ENCODE assay signal across 7 cellular contexts in genomic region chr11:117875397-117876048, GRCh38. TPM values are rescaled to one million over a fixed set of nuclear protein-coding genes. Genes with fewer than 3 reads are reported as not detected.
DNase-seq lines count a peak whose midpoint lies in the region; ATAC-seq, FAIRE-seq and TF ChIP-seq lines count a peak whose summit lies in the region.

No MANE protein-coding gene starts in this region.

- no peaks in the 10 kb centered on the region for H3K9me3 Mint-ChIP-seq in effector memory CD8-positive, alpha-beta T cell

- no peak overlapping the region for H3K27ac ChIP-seq in HUES64 (ENCODE audit: low read depth, low read length)
- H3K27ac ChIP-seq in pancreas: no peak overlapping the region

- peaks cover 35% of the 10 kb centered on the region for H3K4me1 Mint-ChIP-seq in T-helper 17 cell
- peaks cover 23 to 30% of the 10 kb centered on the region in 2 donors for H3K4me1 Mint-ChIP-seq in effector memory CD8-positive, alpha-beta T cell (ENCODE audit: low read depth in 2 of 2)

- intact Hi-C loops in pancreas (cut with DNase I): no loop called here

- H3K4me3 Mint-ChIP-seq in T-helper 17 cell: peak overlapping the region; percentile 94
- H3K4me3 Mint-ChIP-seq in effector memory CD8-positive, alpha-beta T cell: peak overlapping the region; percentile 86 to 91

- H3K27me3 ChIP-seq in HUES64 (ENCODE audit: insufficient read depth, low read length) (peaks cover 43% of the 10 kb centered on the region), pancreas (no peaks in the 10 kb centered on the region)

- H3K9ac ChIP-seq in HUES64 (ENCODE audit: low read depth, low read length): peak overlapping the region; percentile 79

- WGBS in HUES64: 11% methylated on average over 19 of the region's 19 CpGs
- WGBS in pancreas, 2 donors: 3 to 6% methylated on average over 18 to 19 of the region's 19 CpGs

- ATAC-seq in T-helper 17 cell (peak; percentile 72), pancreas (peak in 3 of 4 donors; percentile 23 to 53 (median 51)), HG02981 (IDR thresholded peaks at IDR 0.05; ENCODE audit: unreplicated experiment) (no peak), HG02798 (IDR thresholded peaks at IDR 0.05; ENCODE audit: poor library complexity, unreplicated experiment) (no peak)
- peak; percentile 72 for ATAC-seq in effector memory CD8-positive, alpha-beta T cell (replicated peaks)

- no peak overlapping the region for H3K27ac Mint-ChIP-seq in T-helper 17 cell
- peak overlapping the region; percentile 44 to 57 for H3K27ac Mint-ChIP-seq in effector memory CD8-positive, alpha-beta T cell

- H3K4me1 ChIP-seq in HUES64 (ENCODE audit: insufficient read depth, low read length): peaks cover 21% of the 10 kb centered on the region; the same call in 1 of the 2 replicates
- H3K4me1 ChIP-seq in pancreas: peaks cover 0 to 4% (median 0%) of the 10 kb centered on the region in 3 donors

- no peak for FAIRE-seq in pancreas (lab: Jason Lieb, UNC)

- H3K9me3 ChIP-seq in HUES64 (ENCODE audit: insufficient read depth, low read depth, low read length) (no peaks in the 10 kb centered on the region), T-helper 17 cell (ENCODE audit: control insufficient read depth, low read length, poor library complexity, severe bottlenecking) (no peaks in the 10 kb centered on the region), pancreas (no peaks in the 10 kb centered on the region)

- H3K36me3 ChIP-seq in HUES64 (ENCODE audit: insufficient read depth, low read length) (no peaks in the 10 kb centered on the region), pancreas (no peaks in the 10 kb centered on the region)

- no peak for DNase-seq in T-helper 17 cell
- peak; percentile 17 to 28 (median 24) for DNase-seq in effector memory CD8-positive, alpha-beta T cell
- no peak for DNase-seq in pancreas
- no peak for DNase-seq in NCI-H1694 treated with DMSO at 0.1 percent for 48 hours (lab: John Stamatoyannopoulos, UW)

- H3K4me3 ChIP-seq in HUES64 (ENCODE audit: low read length) (peak overlapping the region; percentile 86), pancreas (peak overlapping the region in 2 of 4 donors; percentile 34 to 53)

- peaks cover 85% of the 10 kb centered on the region for H3K27me3 Mint-ChIP-seq in T-helper 17 cell
- peaks cover 79 to 90% of the 10 kb centered on the region in 2 donors for H3K27me3 Mint-ChIP-seq in effector memory CD8-positive, alpha-beta T cell

- TF ChIP-seq CTCF in pancreas (IDR thresholded peaks at IDR 0.05): no peak

- peaks cover 4% of the 10 kb centered on the region for H3K36me3 Mint-ChIP-seq in T-helper 17 cell (ENCODE audit: low read depth)
- peaks cover 3% of the 10 kb centered on the region for H3K36me3 Mint-ChIP-seq in effector memory CD8-positive, alpha-beta T cell (ENCODE audit: insufficient read depth)

RNA-seq across cellular contexts. Expression of gene FXYD6, which starts 0.9 kb away (rescaled TPM):
- polyA plus RNA-seq in HUES64 (2013, experiment 1 of 2): 51.5 TPM
- polyA plus RNA-seq in HUES64 (2013, experiment 2 of 2): 70.4 TPM
- total RNA-seq in T-helper 17 cell: under 1 TPM in 1 of 2 donors, not detected in 1; 0.62 TPM
- 10 to 100 TPM in 1 of 6 donors, 1 to 10 TPM in 5; 2.7 to 17.2 (median 6.5) TPM for total RNA-seq in pancreas
- 10 to 100 TPM; 14.3 to 48.0 TPM for polyA plus RNA-seq in pancreas

RNA-seq across cellular contexts. Expression of gene FXYD2, which starts 51.0 kb away (rescaled TPM):
- polyA plus RNA-seq in HUES64 (2013, experiment 1 of 2): 0.20 TPM
- not detected for polyA plus RNA-seq in HUES64 (2013, experiment 2 of 2)
- 1 to 10 TPM in 1 of 2 donors, not detected in 1; 1.3 TPM for total RNA-seq in T-helper 17 cell
- 100 to 1,000 TPM; 220 to 395 (median 314) TPM for total RNA-seq in pancreas
- polyA plus RNA-seq in pancreas: 1,000 to 10,000 TPM; 1,418 to 2,509 TPM

RNA-seq across cellular contexts. Expression of gene TMPRSS13, which starts 53.7 kb away (rescaled TPM):
- 0.05 TPM for polyA plus RNA-seq in HUES64 (2013, experiment 1 of 2)
- 0.32 TPM for polyA plus RNA-seq in HUES64 (2013, experiment 2 of 2)
- total RNA-seq in T-helper 17 cell (1 to 10 TPM; 2.0 to 2.4 TPM), pancreas (1 to 10 TPM; 1.4 to 8.2 (median 2.0) TPM)
- polyA plus RNA-seq in pancreas: 1 to 10 TPM; 3.2 TPM

Comparison
In these comparisons a context has a peak if more than half of its experiments do, and no peak if none do; other contexts are left out.
1. ATAC-seq: peak in T-helper 17 cell (single experiment), effector memory CD8-positive, alpha-beta T cell (single experiment) and pancreas (3 of 4); none in HG02981 (single experiment) and HG02798 (single experiment).
2. DNase-seq: peak in effector memory CD8-positive, alpha-beta T cell (3 of 3); none in T-helper 17 cell (0 of 3), pancreas (0 of 6) and NCI-H1694 treated with DMSO at 0.1 percent for 48 hours (single experiment).
3. RNA of gene FXYD2, which starts 51.0 kb away (total RNA-seq): 220 to 395 TPM in pancreas; 1.3 TPM in T-helper 17 cell; every median in the first group is over 10 times any median in the second.